Comparison of ENCODE assay signal across 8 cellular contexts in the genomic region with DNA sequence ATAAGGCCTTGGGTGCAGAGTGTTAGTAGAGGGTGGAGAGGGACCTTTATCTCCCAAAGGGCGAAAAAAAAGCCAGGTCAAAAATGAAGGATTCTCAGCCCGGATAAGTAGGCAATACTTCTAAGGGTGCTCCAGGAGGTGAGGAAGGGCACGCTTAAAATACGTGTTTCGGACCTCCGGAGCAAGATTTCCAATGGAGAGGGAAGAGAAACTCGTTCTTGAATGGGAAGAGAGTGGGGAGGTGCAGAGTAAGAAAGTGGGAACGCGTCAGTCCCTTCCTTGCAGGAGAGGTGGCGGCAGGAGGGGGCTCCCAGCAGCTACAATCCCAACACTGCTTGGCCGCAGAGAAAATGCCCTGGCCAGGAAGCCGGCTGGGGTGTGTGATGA. TPM values are rescaled to one million over a fixed set of nuclear protein-coding genes. Genes with fewer than 3 reads are reported as not detected.
DNase-seq lines count a peak whose midpoint lies in the region; ATAC-seq, FAIRE-seq and TF ChIP-seq lines count a peak whose summit lies in the region.

No MANE protein-coding gene starts in this region.

- H3K36me3 ChIP-seq in adrenal gland (replicated peaks in 1 of 2) (peaks cover 0 to 20% of the 10 kb centered on the region in 2 donors), HepG2 (replicated peaks in 1 of 2; ENCODE audit: control insufficient read depth in 1 of 2, insufficient read depth in 2 of 2, low read length in 2 of 2) (peaks cover 6 to 19% of the 10 kb centered on the region in 2 experiments; a peak in 4 of 5 replicates)

- peak overlapping the region; percentile 88 for H3K27ac Mint-ChIP-seq in type B pancreatic cell

- no peak overlapping the region for H2AFZ ChIP-seq in HepG2 (ENCODE audit: low read length)

- WGBS in adrenal gland, 4 donors = 1 to 4% (median 3%) methylated on average over 12 of the region's 12 CpGs
- 1% methylated on average over 10 of the region's 12 CpGs for WGBS in HepG2 (ENCODE audit: low lambda C conversion rate)

- in situ Hi-C loops in HepG2 (cut with HindIII; ENCODE audit: extremely low pct_ligation_motif_present, low pct_unique_long_range_greater_than_20kb) = no loop called here

- H3K27ac ChIP-seq in adrenal gland = peak overlapping the region in 3 of 5 donors; percentile 76 to 91 (median 82)
- peak overlapping the region; percentile 60 for H3K27ac ChIP-seq in HepG2 (ENCODE audit: extremely low read length, insufficient read depth, low read length)

- BruUV-seq in HepG2 (replicated peaks; lab: Mats Ljungman, UMichigan) = no TSS peak

- FAIRE-seq in HepG2 (lab: Jason Lieb, UNC) = no peak

- DNase-seq in AG10803 (ENCODE audit: low read depth) (no peak), adrenal gland (no peak), HepG2 (ENCODE audit: low spot score) (no peak), type B pancreatic cell (ENCODE audit: extremely low spot score, unreplicated experiment) (no peak), posterior cingulate gyrus (no peak), NK-92 (lab: John Stamatoyannopoulos, UW; ENCODE audit: unreplicated experiment) (no peak)

- peak overlapping the region; percentile 96 for H3K4me2 ChIP-seq in HepG2 (ENCODE audit: low read depth, low read length)

- TF ChIP-seq CTCF in AG10803 (conservative IDR thresholded peaks at IDR 0.05; ENCODE audit: low read length) (no peak), adrenal gland (IDR thresholded peaks at IDR 0.05) (no peak), HepG2 (CRISPR knock-in tag; IDR thresholded peaks at IDR 0.05) (no peak), type B pancreatic cell (conservative IDR thresholded peaks at IDR 0.05) (no peak)

- H3K4me1 ChIP-seq in adrenal gland (replicated peaks in 1 of 2) = peaks cover 18 to 28% of the 10 kb centered on the region in 2 donors
- peaks cover 27% of the 10 kb centered on the region for H3K4me1 ChIP-seq in HepG2 (ENCODE audit: insufficient read depth, low read length)

- peak overlapping the region; percentile 93 for H3K4me3 Mint-ChIP-seq in type B pancreatic cell

- TF ChIP-seq EP300 in HepG2 (IDR thresholded peaks at IDR 0.05; ENCODE audit: low read depth in 2 of 2, low read length in 2 of 2) = no peak
- no peak for TF ChIP-seq EP300 in HepG2 (CRISPR knock-in tag; IDR thresholded peaks at IDR 0.05; ENCODE audit: borderline replicate concordance)

- no peaks in the 10 kb centered on the region; the same call in 1 of the 2 replicates for H4K20me1 ChIP-seq in HepG2 (ENCODE audit: insufficient read depth, low read length)

- peaks cover 36% of the 10 kb centered on the region for H3K4me1 Mint-ChIP-seq in type B pancreatic cell (ENCODE audit: unreplicated experiment)

- intact Hi-C loops in adrenal gland (cut with DNase I) = loop anchor here in 1 of 2 donors (10.0 kb wide), 1 partner anchor 104 kb away; a partner anchor contains a TSS
- intact Hi-C loops in HepG2 (cut with micrococcal nuclease; ENCODE audit: unreplicated experiment) = no loop called here
- intact Hi-C loops in posterior cingulate gyrus (cut with DNase I) = loop anchor here (2.0 kb wide), 1 partner anchor 50 kb away; a partner anchor contains a TSS

- no peaks in the 10 kb centered on the region for H3K27me3 ChIP-seq in adrenal gland
- H3K27me3 ChIP-seq in HepG2 (ENCODE audit: control insufficient read depth in 1 of 2, insufficient read depth in 2 of 2, low read length in 2 of 2) = no peaks in the 10 kb centered on the region; a peak in 1 of 5 replicates

- TF ChIP-seq RAD21 in HepG2 (CRISPR knock-in tag; IDR thresholded peaks at IDR 0.05) = no peak

- peaks cover 3% of the 10 kb centered on the region for H3K27me3 Mint-ChIP-seq in type B pancreatic cell

- H3K4me3 ChIP-seq in AG10803 (ENCODE audit: low read length) (peak overlapping the region; percentile 66), adrenal gland (peak overlapping the region; percentile 67 to 99 (median 85)), HepG2 (replicated peaks in 1 of 3; ENCODE audit: insufficient read depth in 1 of 3, low read depth in 2 of 3, low read length in 3 of 3) (peak overlapping the region; percentile 84 to 97 (median 96))

- TF ChIP-seq POLR2A in adrenal gland (IDR thresholded peaks at IDR 0.05) (no peak), HepG2 (IDR thresholded peaks at IDR 0.05; ENCODE audit: insufficient read depth in 1 of 2, low read depth in 2 of 2, low read length in 2 of 2) (no peak)

- peaks cover 10% of the 10 kb centered on the region for H3K36me3 Mint-ChIP-seq in type B pancreatic cell

- peak overlapping the region; percentile 96 for H3K9ac ChIP-seq in HepG2 (ENCODE audit: insufficient read depth, low read depth, low read length)

- POLR2A ChIA-PET in HepG2 (lab: Yijun Ruan, JAX) = interaction anchor here (1.5 kb wide), 1 partner anchor 10 kb away, joined by 6 read pairs; no protein-coding TSS in a partner anchor

- CTCF ChIA-PET in HepG2 (lab: Yijun Ruan, JAX; ENCODE audit: low intra/inter-chr PET ratio, low total read pairs) = no interaction called here

- H3K9me3 ChIP-seq in adrenal gland (replicated peaks in 1 of 3) = no peaks in the 10 kb centered on the region
- no peaks in the 10 kb centered on the region for H3K9me3 ChIP-seq in HepG2 (ENCODE audit: low read length)

- H3K9me3 Mint-ChIP-seq in type B pancreatic cell = no peaks in the 10 kb centered on the region

- peaks cover 21% of the 10 kb centered on the region for H3K79me2 ChIP-seq in HepG2 (ENCODE audit: insufficient read depth, low read length)

- peak; percentile 6 for ATAC-seq in HG02973 (IDR thresholded peaks at IDR 0.05; ENCODE audit: unreplicated experiment)
- peak; percentile 26 for ATAC-seq in HepG2
- ATAC-seq in HG03521 (IDR thresholded peaks at IDR 0.05; ENCODE audit: unreplicated experiment) = no peak

RNA-seq across cellular contexts. Expression of a gene that starts 0.6 kb away (rescaled TPM):
- 100 to 1,000 TPM in 3 of 8 donors, 10 to 100 TPM in 5; 55.7 to 138 (median 89.7) TPM for total RNA-seq in adrenal gland
- 10 to 100 TPM; 17.9 to 65.0 (median 23.0) TPM for polyA plus RNA-seq in adrenal gland
- 17.4 and 17.9 TPM in 2 replicates for total RNA-seq in HepG2 (2016; rRNA removed; fragmentation: Illumina TruSeq; extraction: Trizol)
- total RNA-seq in HepG2 (2016; cell fraction: cytosol; rRNA removed; fragmentation: Illumina TruSeq; extraction: Trizol; ENCODE audit: low read depth) = 11.0 and 11.7 TPM in 2 replicates
- total RNA-seq in HepG2 (2016; cell fraction: insoluble cytoplasmic fraction; rRNA removed; fragmentation: Illumina TruSeq; extraction: Trizol) = 16.1 and 18.3 TPM in 2 replicates
- total RNA-seq in HepG2 (2016; cell fraction: membrane; rRNA removed; fragmentation: Illumina TruSeq; extraction: Trizol) = 25.4 and 27.5 TPM in 2 replicates
- total RNA-seq in HepG2 (2016; cell fraction: nucleus; rRNA removed; fragmentation: Illumina TruSeq; extraction: Trizol) = 20.5 and 25.5 TPM in 2 replicates
- 12.4 and 13.4 TPM in 2 replicates for polyA plus RNA-seq in HepG2 (2011; rRNA removed)
- polyA plus RNA-seq in HepG2 (2011; cell fraction: cytosol; rRNA removed) = 7.2 and 10.6 TPM in 2 replicates
- 11.6 and 14.9 TPM in 2 replicates for polyA plus RNA-seq in HepG2 (2011; cell fraction: nucleus; rRNA removed)
- polyA plus RNA-seq in HepG2 (2012) = 11.5 and 11.8 TPM in 2 replicates
- 6.7 and 7.2 TPM in 2 replicates for polyA plus RNA-seq in HepG2 (2016; cell fraction: cytosol; fragmentation: Illumina TruSeq; extraction: Trizol; ENCODE audit: low read depth)
- polyA plus RNA-seq in HepG2 (2016; cell fraction: insoluble cytoplasmic fraction; fragmentation: Illumina TruSeq; extraction: Trizol; ENCODE audit: low read depth) = 18.6 and 19.8 TPM in 2 replicates
- 17.5 and 20.0 TPM in 2 replicates for polyA plus RNA-seq in HepG2 (2016; cell fraction: membrane; fragmentation: Illumina TruSeq; extraction: Trizol; ENCODE audit: low read depth)
- 25.2 and 29.8 TPM in 2 replicates for polyA plus RNA-seq in HepG2 (2016; cell fraction: nucleus; fragmentation: Illumina TruSeq; extraction: Trizol; ENCODE audit: insufficient read depth, low read depth)
- polyA minus RNA-seq in HepG2 (2011; rRNA and poly(A)+ RNA removed; ENCODE audit: low replicate concordance) = 12.3 and 40.5 TPM in 2 replicates
- polyA minus RNA-seq in HepG2 (2011; cell fraction: cytosol; rRNA and poly(A)+ RNA removed) = 13.4 and 18.1 TPM in 2 replicates
- 22.0 and 31.1 TPM in 2 replicates for polyA minus RNA-seq in HepG2 (2011; cell fraction: nucleus; rRNA and poly(A)+ RNA removed)
- total RNA-seq in type B pancreatic cell (ENCODE audit: low replicate concordance) = 64.6 and 101 TPM in 2 replicates

RNA-seq across cellular contexts. Expression of a gene that starts 46.7 kb away (rescaled TPM):
- under 1 TPM in 2 of 8 donors, not detected in 6; 0.25 to 0.36 TPM for total RNA-seq in adrenal gland
- under 1 TPM in 1 of 3 donors, not detected in 2; 0.54 TPM for polyA plus RNA-seq in adrenal gland
- not detected in 2 replicates for total RNA-seq in HepG2 (2016; rRNA removed; fragmentation: Illumina TruSeq; extraction: Trizol)
- not detected in 2 replicates for total RNA-seq in HepG2 (2016; cell fraction: cytosol; rRNA removed; fragmentation: Illumina TruSeq; extraction: Trizol; ENCODE audit: low read depth)
- total RNA-seq in HepG2 (2016; cell fraction: insoluble cytoplasmic fraction; rRNA removed; fragmentation: Illumina TruSeq; extraction: Trizol) = not detected in 2 replicates
- not detected in 2 replicates for total RNA-seq in HepG2 (2016; cell fraction: membrane; rRNA removed; fragmentation: Illumina TruSeq; extraction: Trizol)
- total RNA-seq in HepG2 (2016; cell fraction: nucleus; rRNA removed; fragmentation: Illumina TruSeq; extraction: Trizol) = not detected in 2 replicates
- polyA plus RNA-seq in HepG2 (2011; rRNA removed) = 0.07 and 0.18 TPM in 2 replicates
- polyA plus RNA-seq in HepG2 (2011; cell fraction: cytosol; rRNA removed) = not detected in 2 replicates
- polyA plus RNA-seq in HepG2 (2011; cell fraction: nucleus; rRNA removed) = 0.34 and 0.36 TPM in 2 replicates
- polyA plus RNA-seq in HepG2 (2012) = not detected in 2 replicates
- not detected in 2 replicates for polyA plus RNA-seq in HepG2 (2016; cell fraction: cytosol; fragmentation: Illumina TruSeq; extraction: Trizol; ENCODE audit: low read depth)
- polyA plus RNA-seq in HepG2 (2016; cell fraction: insoluble cytoplasmic fraction; fragmentation: Illumina TruSeq; extraction: Trizol; ENCODE audit: low read depth) = not detected in 2 replicates
- not detected in 2 replicates for polyA plus RNA-seq in HepG2 (2016; cell fraction: membrane; fragmentation: Illumina TruSeq; extraction: Trizol; ENCODE audit: low read depth)
- not detected in 2 replicates for polyA plus RNA-seq in HepG2 (2016; cell fraction: nucleus; fragmentation: Illumina TruSeq; extraction: Trizol; ENCODE audit: insufficient read depth, low read depth)
- 0.40 TPM in 1 of 2 replicates, not detected in the other for polyA minus RNA-seq in HepG2 (2011; rRNA and poly(A)+ RNA removed; ENCODE audit: low replicate concordance)
- not detected in 2 replicates for polyA minus RNA-seq in HepG2 (2011; cell fraction: cytosol; rRNA and poly(A)+ RNA removed)
- polyA minus RNA-seq in HepG2 (2011; cell fraction: nucleus; rRNA and poly(A)+ RNA removed) = not detected in 2 replicates
- not detected in 2 replicates for total RNA-seq in type B pancreatic cell (ENCODE audit: low replicate concordance)

RNA-seq across cellular contexts. Expression of a gene that starts 50.2 kb away (rescaled TPM):
- 100 to 1,000 TPM; 104 to 225 (median 133) TPM for total RNA-seq in adrenal gland
- 100 to 1,000 TPM; 142 to 183 (median 146) TPM for polyA plus RNA-seq in adrenal gland
- total RNA-seq in HepG2 (2016; rRNA removed; fragmentation: Illumina TruSeq; extraction: Trizol) = 66.6 and 82.9 TPM in 2 replicates
- 16.7 and 20.1 TPM in 2 replicates for total RNA-seq in HepG2 (2016; cell fraction: cytosol; rRNA removed; fragmentation: Illumina TruSeq; extraction: Trizol; ENCODE audit: low read depth)
- total RNA-seq in HepG2 (2016; cell fraction: insoluble cytoplasmic fraction; rRNA removed; fragmentation: Illumina TruSeq; extraction: Trizol) = 68.9 and 89.4 TPM in 2 replicates
- 49.1 and 50.0 TPM in 2 replicates for total RNA-seq in HepG2 (2016; cell fraction: membrane; rRNA removed; fragmentation: Illumina TruSeq; extraction: Trizol)
- total RNA-seq in HepG2 (2016; cell fraction: nucleus; rRNA removed; fragmentation: Illumina TruSeq; extraction: Trizol) = 25.2 and 28.9 TPM in 2 replicates
- polyA plus RNA-seq in HepG2 (2011; rRNA removed) = 57.3 and 76.7 TPM in 2 replicates
- polyA plus RNA-seq in HepG2 (2011; cell fraction: cytosol; rRNA removed) = 49.4 and 72.7 TPM in 2 replicates
- 20.5 and 24.9 TPM in 2 replicates for polyA plus RNA-seq in HepG2 (2011; cell fraction: nucleus; rRNA removed)
- 41.0 and 52.7 TPM in 2 replicates for polyA plus RNA-seq in HepG2 (2012)
- polyA plus RNA-seq in HepG2 (2016; cell fraction: cytosol; fragmentation: Illumina TruSeq; extraction: Trizol; ENCODE audit: low read depth) = 22.8 and 23.2 TPM in 2 replicates
- 95.2 and 103 TPM in 2 replicates for polyA plus RNA-seq in HepG2 (2016; cell fraction: insoluble cytoplasmic fraction; fragmentation: Illumina TruSeq; extraction: Trizol; ENCODE audit: low read depth)
- 45.1 and 45.9 TPM in 2 replicates for polyA plus RNA-seq in HepG2 (2016; cell fraction: membrane; fragmentation: Illumina TruSeq; extraction: Trizol; ENCODE audit: low read depth)
- polyA plus RNA-seq in HepG2 (2016; cell fraction: nucleus; fragmentation: Illumina TruSeq; extraction: Trizol; ENCODE audit: insufficient read depth, low read depth) = 40.9 and 46.7 TPM in 2 replicates
- 21.5 and 23.1 TPM in 2 replicates for polyA minus RNA-seq in HepG2 (2011; rRNA and poly(A)+ RNA removed; ENCODE audit: low replicate concordance)
- polyA minus RNA-seq in HepG2 (2011; cell fraction: cytosol; rRNA and poly(A)+ RNA removed) = 34.2 and 40.5 TPM in 2 replicates
- 26.4 and 40.3 TPM in 2 replicates for polyA minus RNA-seq in HepG2 (2011; cell fraction: nucleus; rRNA and poly(A)+ RNA removed)
- total RNA-seq in type B pancreatic cell (ENCODE audit: low replicate concordance) = 45.9 and 55.7 TPM in 2 replicates
